Comparison of ENCODE assay signal across 12 cellular contexts in the genomic region with DNA sequence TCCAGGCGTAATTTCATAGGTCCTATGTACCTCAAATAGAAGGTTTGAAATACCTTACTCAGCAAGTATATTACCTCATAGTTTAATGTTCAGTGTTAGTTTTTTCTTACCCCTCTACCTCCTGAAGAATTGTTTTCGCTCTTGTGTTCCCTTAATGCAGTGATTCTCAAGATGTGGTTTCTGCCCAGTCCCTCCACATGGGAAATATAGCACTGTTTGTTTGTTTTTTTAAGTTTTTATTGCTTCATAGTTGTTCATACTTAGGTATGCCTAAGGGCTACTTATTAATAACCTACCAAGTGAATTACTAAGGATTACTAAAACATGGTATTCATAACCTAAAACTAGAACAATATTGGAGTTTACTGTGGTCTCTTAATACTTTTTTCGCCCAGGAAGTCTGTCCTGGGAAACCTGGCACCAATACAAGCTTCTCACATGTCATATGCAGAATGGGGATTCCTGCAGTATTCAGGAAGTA. TPM values are rescaled to one million over a fixed set of nuclear protein-coding genes. Genes with fewer than 3 reads are reported as not detected.
A peak's percentile ranks its signal among the peaks of the same experiment; 100 is the strongest.
DNase-seq lines count a peak whose midpoint lies in the region; ATAC-seq and TF ChIP-seq lines count a peak whose summit lies in the region.
"Had no signal": no experiment of that assay in that cellular context is flagged by ENCODE, and none has a peak within 500 bp of the region (broad histone marks: within the 10 kb centered on the region; RNA-seq: fewer than 3 reads in every experiment).

No MANE protein-coding gene starts in this region.

- H3K27ac Mint-ChIP-seq in HFFc6, result peak overlapping the region; percentile 87

- H3K9me3 Mint-ChIP-seq in HFFc6, result no peaks in the 10 kb centered on the region

- intact Hi-C loops in left cardiac atrium (cut with DNase I), result no loop called here

- H3K36me3 ChIP-seq in SK-N-MC (ENCODE audit: insufficient read depth, low read length) (no peaks in the 10 kb centered on the region), smooth muscle cell (ENCODE audit: low read depth) (no peaks in the 10 kb centered on the region)
- H3K36me3 ChIP-seq: Peyer's patch had no signal

- TF ChIP-seq CTCF in HFFc6 (IDR thresholded peaks at IDR 0.05) (no peak), fibroblast of mammary gland (conservative IDR thresholded peaks at IDR 0.05; ENCODE audit: control insufficient read depth, insufficient read depth, low read depth, low read length) (no peak), smooth muscle cell (IDR thresholded peaks at IDR 0.05; ENCODE audit: borderline replicate concordance, insufficient read depth, poor library complexity, severe bottlenecking) (no peak)

- H3K4me3 Mint-ChIP-seq in HFFc6, result peak overlapping the region; percentile 68

- H3K9ac ChIP-seq in SK-N-MC (ENCODE audit: insufficient read length), result no peak overlapping the region
- H3K9ac ChIP-seq in smooth muscle cell (ENCODE audit: low read depth), result no peak overlapping the region

- H3K27me3 Mint-ChIP-seq in HFFc6 (ENCODE audit: insufficient read depth), result peaks cover 2% of the 10 kb centered on the region; the same call in 1 of the 2 replicates

- peaks cover 40% of the 10 kb centered on the region for H3F3A ChIP-seq in smooth muscle cell (ENCODE audit: low read depth)

- H3K4me1 ChIP-seq in smooth muscle cell (ENCODE audit: low read depth), result peaks cover 44% of the 10 kb centered on the region

- 83% methylated on average over 3 of the region's 3 CpGs for WGBS in smooth muscle cell (ENCODE audit: low lambda C conversion rate)

- H3K79me2 ChIP-seq in smooth muscle cell (ENCODE audit: low read depth), result peaks cover 88% of the 10 kb centered on the region

- peaks cover 9% of the 10 kb centered on the region for H3K36me3 Mint-ChIP-seq in HFFc6 (ENCODE audit: low read depth)

- H3K4me1 Mint-ChIP-seq in HFFc6 (ENCODE audit: low read depth), result peaks cover 81% of the 10 kb centered on the region

- H3K9me3 ChIP-seq in SK-N-MC (ENCODE audit: low read depth, low read length), result no peaks in the 10 kb centered on the region
- no peaks in the 10 kb centered on the region for H3K9me3 ChIP-seq in smooth muscle cell (replicated peaks; ENCODE audit: low read depth)
- H3K9me3 ChIP-seq: Caco-2, Peyer's patch had no signal

- H3K27ac ChIP-seq in SK-N-MC (peak overlapping the region; percentile 67; the same call in 1 of the 2 replicates), smooth muscle cell (ENCODE audit: low read depth) (peak overlapping the region; percentile 95)
- H3K27ac ChIP-seq: Peyer's patch had no signal

- DNase-seq in HFFc6, result peak; percentile 52
- DNase-seq in SK-N-MC (ENCODE audit: low read depth, low spot score), result no peak
- peak; percentile 82 for DNase-seq in fibroblast of mammary gland (ENCODE audit: low read depth)
- no peak for DNase-seq in smooth muscle cell (lab: John Stamatoyannopoulos, UW; ENCODE audit: unreplicated experiment)
- no peak for DNase-seq in left cardiac atrium
- DNase-seq in middle frontal gyrus (ENCODE audit: extremely low spot score, low spot score), result no peak
- DNase-seq in GOT3 (lab: John Stamatoyannopoulos, UW), result no peak
- DNase-seq: activated naive CD4-positive, alpha-beta T cell treated with anti-CD3 and anti-CD28 coated beads, Interleukin-2, amount 50 U/mL, for 16 hours; Caco-2; NCI-H345; Peyer's patch; T1000 had no signal

- peak overlapping the region; percentile 79 for H3K4me2 ChIP-seq in smooth muscle cell

- H4K20me1 ChIP-seq in smooth muscle cell (ENCODE audit: low read depth), result peaks cover 35% of the 10 kb centered on the region

- no peak for ATAC-seq in left cardiac atrium

- H3K27me3 ChIP-seq in smooth muscle cell (ENCODE audit: low read depth), result no peaks in the 10 kb centered on the region
- H3K27me3 ChIP-seq: Peyer's patch had no signal

- H2AFZ ChIP-seq in smooth muscle cell (ENCODE audit: low read depth), result no peak overlapping the region

- H3K4me3 ChIP-seq in SK-N-MC (no peak overlapping the region; the same call in 1 of the 2 replicates), fibroblast of mammary gland (ENCODE audit: control insufficient read depth, low read depth, low read length) (no peak overlapping the region), smooth muscle cell (no peak overlapping the region)
- H3K4me3 ChIP-seq: Peyer's patch had no signal

RNA-seq across cellular contexts. Expression of a gene that starts 5.0 kb away (rescaled TPM):
- total RNA-seq in HFFc6 (2021; fragmentation: NEBNext Ultra II Directional; extraction: Animal tissue kit (Norgen Biotek cat#: 25700)), result 10 to 100 TPM; 38.8 to 51.9 (median 47.7) TPM
- total RNA-seq in smooth muscle cell, result 57.1 and 58.0 TPM in 2 replicates
- 42.0 and 43.5 TPM in 2 replicates for polyA plus RNA-seq in smooth muscle cell
- 10 to 100 TPM; 13.4 to 16.5 TPM for total RNA-seq in left cardiac atrium

RNA-seq across cellular contexts. Expression of a gene that starts 5.3 kb away (rescaled TPM):
- 10 to 100 TPM; 55.9 to 85.0 (median 76.5) TPM for total RNA-seq in HFFc6 (2021; fragmentation: NEBNext Ultra II Directional; extraction: Animal tissue kit (Norgen Biotek cat#: 25700))
- 68.7 and 104 TPM in 2 replicates for total RNA-seq in smooth muscle cell
- polyA plus RNA-seq in smooth muscle cell, result 58.1 and 82.1 TPM in 2 replicates
- 10 to 100 TPM; 52.2 to 60.3 TPM for total RNA-seq in left cardiac atrium

RNA-seq across cellular contexts. Expression of a gene that starts 54.0 kb away (rescaled TPM):
- total RNA-seq in HFFc6 (2021; fragmentation: NEBNext Ultra II Directional; extraction: Animal tissue kit (Norgen Biotek cat#: 25700)), result 10 to 100 TPM; 70.3 to 80.0 (median 76.7) TPM
- total RNA-seq in smooth muscle cell, result 78.1 and 85.6 TPM in 2 replicates
- polyA plus RNA-seq in smooth muscle cell, result 68.9 and 88.0 TPM in 2 replicates
- 10 to 100 TPM; 52.3 to 60.3 TPM for total RNA-seq in left cardiac atrium

Comparison
In these comparisons a context has a peak if more than half of its experiments do, and no peak if none do; other contexts are left out.
1. DNase-seq: peak in HFFc6 (single experiment) and fibroblast of mammary gland (single experiment); none in SK-N-MC (single experiment), smooth muscle cell (single experiment), left cardiac atrium (single experiment), middle frontal gyrus (single experiment) and GOT3 (single experiment).